ENCODE assay signal across 8 cellular contexts in genomic region chr17:8155341-8156173, GRCh38. TPM values are rescaled to one million over a fixed set of nuclear protein-coding genes. Genes with fewer than 3 reads are reported as not detected.
DNase-seq lines count a peak whose midpoint lies in the region; ATAC-seq and TF ChIP-seq lines count a peak whose summit lies in the region.

No MANE protein-coding gene starts in this region.

- H3K9me3 ChIP-seq in mesodermal cell (ENCODE audit: control insufficient read depth, low read length) (no peaks in the 10 kb centered on the region), vagina (no peaks in the 10 kb centered on the region)

- H3K9me3 Mint-ChIP-seq in activated T-cell treated with anti-CD3 and anti-CD28 coated beads, Interleukin-2, amount 50 U/mL, for 4 hours, result no peaks in the 10 kb centered on the region

- DNase-seq in activated T-cell treated with anti-CD3 and anti-CD28 coated beads, Interleukin-2, amount 50 U/mL, for 1 hour, result peak; percentile 34
- DNase-seq in activated T-cell treated with anti-CD3 and anti-CD28 coated beads, Interleukin-2, amount 50 U/mL, for 4 hours, result no peak
- DNase-seq in coronary artery (ENCODE audit: low spot score) (no peak), vagina (ENCODE audit: extremely low spot score in 2 of 2) (no peak), mesenteric fat pad (ENCODE audit: low spot score) (no peak)

- TF ChIP-seq POLR2A in vagina (IDR thresholded peaks at IDR 0.05), result no peak

- no peaks in the 10 kb centered on the region for H3K27me3 ChIP-seq in vagina

- TF ChIP-seq CTCF in coronary artery (IDR thresholded peaks at IDR 0.05) (no peak), vagina (IDR thresholded peaks at IDR 0.05) (no peak)

- WGBS in mesodermal cell (ENCODE audit: insufficient coverage in 2 of 2), 2 experiments, result 34 to 43% methylated on average over 19 to 22 of the region's 22 CpGs

- H3K27me3 Mint-ChIP-seq in activated T-cell treated with anti-CD3 and anti-CD28 coated beads, Interleukin-2, amount 50 U/mL, for 4 hours (ENCODE audit: low read depth), result no peaks in the 10 kb centered on the region

- H3K36me3 Mint-ChIP-seq in activated T-cell treated with anti-CD3 and anti-CD28 coated beads, Interleukin-2, amount 50 U/mL, for 4 hours (ENCODE audit: insufficient read depth), result peaks cover 9% of the 10 kb centered on the region

- no peak overlapping the region for H3K4me3 Mint-ChIP-seq in activated T-cell treated with anti-CD3 and anti-CD28 coated beads, Interleukin-2, amount 50 U/mL, for 4 hours

- no peak for ATAC-seq in activated T-cell treated with anti-CD3 and anti-CD28 coated beads, Interleukin-2, amount 50 U/mL, for 4 hours
- ATAC-seq in HG02938 (IDR thresholded peaks at IDR 0.05; ENCODE audit: unreplicated experiment) (no peak), HG03521 (IDR thresholded peaks at IDR 0.05; ENCODE audit: unreplicated experiment) (no peak)

- intact Hi-C loops in vagina (cut with DNase I), result no loop called here

- H3K4me3 ChIP-seq in coronary artery (peak overlapping the region; percentile 73), mesodermal cell (ENCODE audit: extremely low read depth, insufficient read depth, low read length, poor library complexity, severe bottlenecking) (peak overlapping the region; percentile 62), vagina (peak overlapping the region; percentile 84 to 98)

- H3K4me1 ChIP-seq in mesodermal cell (ENCODE audit: control insufficient read depth, insufficient read depth, low read length, poor library complexity, severe bottlenecking) (peaks cover 28% of the 10 kb centered on the region), vagina (peaks cover 45% of the 10 kb centered on the region)

- peak overlapping the region; percentile 96 to 100 for H3K27ac ChIP-seq in coronary artery
- peak overlapping the region; percentile 97 for H3K27ac ChIP-seq in mesodermal cell (ENCODE audit: low read depth, low read length, severe bottlenecking)
- peak overlapping the region; percentile 100 for H3K27ac ChIP-seq in vagina

- H3K36me3 ChIP-seq in mesodermal cell (ENCODE audit: control insufficient read depth, insufficient read depth, low read length), result peaks cover 16% of the 10 kb centered on the region
- H3K36me3 ChIP-seq in vagina, result peaks cover 0 to 7% of the 10 kb centered on the region in 2 donors

- H3K4me1 Mint-ChIP-seq in activated T-cell treated with anti-CD3 and anti-CD28 coated beads, Interleukin-2, amount 50 U/mL, for 4 hours (ENCODE audit: low read depth), result peaks cover 33% of the 10 kb centered on the region

RNA-seq across cellular contexts. Expression of gene PER1, which starts 3.4 kb away (rescaled TPM):
- 10 to 100 TPM; 30.4 to 36.9 (median 36.7) TPM for total RNA-seq in activated T-cell treated with anti-CD3 and anti-CD28 coated beads, Interleukin-2, amount 50 U/mL, for 4 hours
- 34.6 TPM for polyA plus RNA-seq in mesodermal cell (2013, experiment 1 of 2)
- polyA plus RNA-seq in mesodermal cell (2013, experiment 2 of 2), result 26.0 TPM
- 215 TPM for total RNA-seq in vagina
- 316 TPM for total RNA-seq in mesenteric fat pad

RNA-seq across cellular contexts. Expression of gene VAMP2, which starts 7.2 kb away (rescaled TPM):
- 10 to 100 TPM; 49.6 to 67.5 (median 59.7) TPM for total RNA-seq in activated T-cell treated with anti-CD3 and anti-CD28 coated beads, Interleukin-2, amount 50 U/mL, for 4 hours
- 30.2 TPM for polyA plus RNA-seq in mesodermal cell (2013, experiment 1 of 2)
- polyA plus RNA-seq in mesodermal cell (2013, experiment 2 of 2), result 27.0 TPM
- total RNA-seq in vagina, result 35.6 TPM
- total RNA-seq in mesenteric fat pad, result 52.4 TPM

RNA-seq across cellular contexts. Expression of gene TMEM107, which starts 20.6 kb away (rescaled TPM):
- 10 to 100 TPM; 11.9 to 18.6 (median 18.1) TPM for total RNA-seq in activated T-cell treated with anti-CD3 and anti-CD28 coated beads, Interleukin-2, amount 50 U/mL, for 4 hours
- 36.8 TPM for polyA plus RNA-seq in mesodermal cell (2013, experiment 1 of 2)
- polyA plus RNA-seq in mesodermal cell (2013, experiment 2 of 2), result 40.6 TPM
- total RNA-seq in vagina (20.6 TPM), mesenteric fat pad (16.3 TPM)

RNA-seq across cellular contexts. Expression of gene HES7, which starts 31.7 kb away (rescaled TPM):
- 1 to 10 TPM; 1.2 to 1.7 (median 1.4) TPM for total RNA-seq in activated T-cell treated with anti-CD3 and anti-CD28 coated beads, Interleukin-2, amount 50 U/mL, for 4 hours
- polyA plus RNA-seq in mesodermal cell (2013, experiment 1 of 2), result 0.85 TPM
- polyA plus RNA-seq in mesodermal cell (2013, experiment 2 of 2), result 0.25 TPM
- total RNA-seq in vagina, result not detected
- not detected for total RNA-seq in mesenteric fat pad

RNA-seq across cellular contexts. Expression of gene BORCS6, which starts 34.4 kb away (rescaled TPM):
- 1 to 10 TPM; 5.0 to 5.6 (median 5.2) TPM for total RNA-seq in activated T-cell treated with anti-CD3 and anti-CD28 coated beads, Interleukin-2, amount 50 U/mL, for 4 hours
- polyA plus RNA-seq in mesodermal cell (2013, experiment 1 of 2), result 5.8 TPM
- polyA plus RNA-seq in mesodermal cell (2013, experiment 2 of 2), result 4.4 TPM
- total RNA-seq in vagina (9.6 TPM), mesenteric fat pad (5.8 TPM)
